ENCODE assay signal across 23 cellular contexts in the genomic region with DNA sequence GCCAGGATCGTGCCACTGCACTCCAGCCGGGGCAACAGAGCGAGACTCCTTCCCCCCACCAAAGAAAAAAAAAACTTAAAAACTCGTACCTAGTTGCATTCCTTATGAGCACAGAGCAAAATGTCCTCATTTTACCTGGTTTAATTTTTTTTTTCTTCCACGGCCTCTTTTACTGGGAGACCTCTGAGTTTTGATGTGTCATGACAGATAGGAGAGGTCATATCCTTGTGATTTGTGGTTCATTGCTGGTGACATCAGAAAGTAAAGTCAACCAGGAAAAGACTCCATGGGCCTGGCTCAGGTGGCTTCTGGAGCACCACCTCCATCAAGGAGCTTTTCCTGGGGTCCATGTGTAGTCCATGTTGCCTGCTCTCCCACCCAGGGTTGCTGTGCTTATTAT.
"Had no signal": no experiment of that assay in that cellular context is flagged by ENCODE, and none has a peak within 500 bp of the region (broad histone marks: within the 10 kb centered on the region; RNA-seq: fewer than 3 reads in every experiment).

No MANE protein-coding gene starts in this region.

- ATAC-seq: activated CD4-positive, CD25-positive, alpha-beta regulatory T cell treated with anti-CD3 and anti-CD28 coated beads, Interleukin-2, amount 50 U/mL, for 24 hours; activated CD8-positive, alpha-beta memory T cell treated with anti-CD3 and anti-CD28 coated beads, Interleukin-2, amount 10 ng/mL, durations not matched to agents 7 days and 5 days; activated naive CD4-positive, alpha-beta T cell treated with anti-CD3 and anti-CD28 coated beads, Interleukin-2, amount 50 U/mL, for 72 hours; stimulated activated naive CD8-positive, alpha-beta T cell treated with anti-CD3 and anti-CD28 coated beads, Interleukin-15, Interleukin-2, amounts not matched to agents 100 U/mL and 50 U/mL, for 24 hours had no signal

- H3K9me3 ChIP-seq: colonic mucosa, esophagus muscularis mucosa, right atrium auricular region, suprapubic skin had no signal

- FAIRE-seq: keratinocyte had no signal

- H3K27ac Mint-ChIP-seq: activated CD8-positive, alpha-beta memory T cell treated with anti-CD3 and anti-CD28 coated beads, Interleukin-2, amount 10 ng/mL, durations not matched to agents 7 days and 5 days; T-helper 2 cell treated with Interferon-gamma antibody and Interleukin-4, amounts not matched to agents 5 μg/mL and 100 μg/mL, for 36 hours; type B pancreatic cell had no signal

- H3K4me3 ChIP-seq: colonic mucosa, esophagus muscularis mucosa, right atrium auricular region, skin epidermis, suprapubic skin had no signal

- H3K4me1 Mint-ChIP-seq: nephron had no signal

- H3K4me3 Mint-ChIP-seq: activated CD8-positive, alpha-beta memory T cell treated with anti-CD3 and anti-CD28 coated beads, Interleukin-2, amount 10 ng/mL, durations not matched to agents 7 days and 5 days; brain; nephron; T-helper 2 cell treated with Interferon-gamma antibody and Interleukin-4, amounts not matched to agents 5 μg/mL and 100 μg/mL, for 36 hours; type B pancreatic cell had no signal

- H3K27me3 ChIP-seq: colonic mucosa, esophagus muscularis mucosa, right atrium auricular region, suprapubic skin had no signal

- H3K27ac ChIP-seq: colonic mucosa, esophagus muscularis mucosa, right atrium auricular region, skin epidermis, suprapubic skin had no signal

- DNase-seq: activated CD4-positive, alpha-beta T cell treated with anti-CD3 and anti-CD28 coated beads, Interleukin-2, amount 50 U/mL, for 4 hours; activated CD8-positive, alpha-beta memory T cell treated with anti-CD3 and anti-CD28 coated beads, Interleukin-2, amount 10 ng/mL, durations not matched to agents 7 days and 5 days; activated effector memory CD4-positive, alpha-beta T cell treated with Interleukin-2 at 50 U/mL for 16 hours; activated T-cell treated with anti-CD3 and anti-CD28 coated beads, Interleukin-2, amount 50 U/mL, for 1 hour; central memory CD4-positive, alpha-beta T cell; colonic mucosa; mesendoderm; nucleus accumbens; stimulated activated CD4-positive, alpha-beta T cell treated with anti-CD3 and anti-CD28 coated beads, Interleukin-15, amount 100 ng/mL, for 24 hours; stimulated activated CD4-positive, alpha-beta T cell treated with anti-CD3 and anti-CD28 coated beads, Interleukin-4, amount 100 ng/mL, for 24 hours; stimulated activated naive CD8-positive, alpha-beta T cell treated with anti-CD3 and anti-CD28 coated beads, Interleukin-15, Interleukin-2, amounts not matched to agents 100 U/mL and 50 U/mL, for 24 hours; SW 1271 had no signal

- H3K36me3 ChIP-seq: colonic mucosa, right atrium auricular region, suprapubic skin had no signal

- H3K4me1 ChIP-seq: colonic mucosa, suprapubic skin had no signal

- H3K9me3 Mint-ChIP-seq: nephron; T-helper 2 cell treated with Interferon-gamma antibody and Interleukin-4, amounts not matched to agents 5 μg/mL and 100 μg/mL, for 36 hours; type B pancreatic cell had no signal

- H3K27me3 Mint-ChIP-seq: activated CD8-positive, alpha-beta memory T cell treated with anti-CD3 and anti-CD28 coated beads, Interleukin-2, amount 10 ng/mL, durations not matched to agents 7 days and 5 days; brain; type B pancreatic cell had no signal
